ENCODE assay signal across 10 cellular contexts in the genomic region with DNA sequence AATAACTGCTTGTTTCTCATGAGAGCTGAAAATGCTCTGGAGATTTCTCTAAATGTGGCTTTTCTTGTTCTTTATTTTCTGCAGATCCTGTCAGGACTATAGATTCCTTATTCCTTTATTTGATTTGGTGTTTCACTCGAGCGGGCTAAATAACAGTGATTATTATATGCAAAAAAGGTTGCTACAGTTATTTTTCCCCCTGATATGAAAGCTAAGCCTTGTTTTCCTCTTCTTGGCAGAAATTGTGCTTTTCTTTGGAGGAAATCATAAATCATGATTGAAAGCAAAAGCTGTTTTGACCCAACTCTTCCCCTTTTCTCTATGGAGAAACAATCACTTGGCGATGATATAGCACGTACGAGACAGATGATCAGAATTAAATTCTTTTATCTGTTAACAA. TPM values are rescaled to one million over a fixed set of nuclear protein-coding genes. Genes with fewer than 3 reads are reported as not detected.
DNase-seq lines count a peak whose midpoint lies in the region; ATAC-seq, FAIRE-seq and TF ChIP-seq lines count a peak whose summit lies in the region.
"Had no signal": no experiment of that assay in that cellular context is flagged by ENCODE, and none has a peak within 500 bp of the region (broad histone marks: within the 10 kb centered on the region; RNA-seq: fewer than 3 reads in every experiment).

No MANE protein-coding gene starts in this region.

- H3K4me2 ChIP-seq in osteoblast (ENCODE audit: insufficient read depth, low read length), result peak overlapping the region; percentile 75

- no peaks in the 10 kb centered on the region for H4K20me1 ChIP-seq in osteoblast (ENCODE audit: insufficient read depth, low read length)

- no peak for ATAC-seq in left ventricle myocardium superior
- no peak for ATAC-seq in HG02798 (IDR thresholded peaks at IDR 0.05; ENCODE audit: poor library complexity, unreplicated experiment)
- ATAC-seq: T-helper 17 cell had no signal

- peak; percentile 15 for FAIRE-seq in endometrium (lab: Jason Lieb, UNC)

- H2AFZ ChIP-seq in osteoblast (ENCODE audit: low read length), result no peak overlapping the region

- H3K27me3 ChIP-seq in left ventricle myocardium inferior (ENCODE audit: low read depth) (no peaks in the 10 kb centered on the region), osteoblast (ENCODE audit: insufficient read depth, low read length) (no peaks in the 10 kb centered on the region), vagina (no peaks in the 10 kb centered on the region)

- peaks cover 100% of the 10 kb centered on the region for H3K79me2 ChIP-seq in osteoblast (ENCODE audit: insufficient read depth, low read length)

- H3K27ac ChIP-seq in left ventricle myocardium inferior (replicated peaks) (peak overlapping the region; percentile 95), osteoblast (ENCODE audit: low read depth, low read length) (peak overlapping the region; percentile 96), vagina (peak overlapping the region; percentile 77)

- DNase-seq in left ventricle myocardium inferior, result no peak
- no peak for DNase-seq in left ventricle myocardium superior
- no peak for DNase-seq in osteoblast (ENCODE audit: insufficient read length, low spot score, missing footprints)
- DNase-seq in vagina (ENCODE audit: extremely low spot score in 2 of 2), result no peak
- DNase-seq in COR-L47 (lab: John Stamatoyannopoulos, UW), result no peak
- no peak for DNase-seq in HuH-7 (ENCODE audit: low spot score)
- DNase-seq: NCI-H345, T-helper 17 cell had no signal

- intact Hi-C loops in left ventricle myocardium inferior (cut with micrococcal nuclease), result no loop called here
- intact Hi-C loops in left ventricle myocardium superior (cut with micrococcal nuclease), result no loop called here
- intact Hi-C loops in vagina (cut with DNase I), result no loop called here

- TF ChIP-seq CTCF in left ventricle myocardium inferior (IDR thresholded peaks at IDR 0.05; ENCODE audit: borderline replicate concordance) (no peak), osteoblast (IDR thresholded peaks at IDR 0.05; ENCODE audit: extremely low read depth, low read depth, low read length) (no peak), vagina (IDR thresholded peaks at IDR 0.05) (no peak)

- TF ChIP-seq POLR2A in vagina (IDR thresholded peaks at IDR 0.05), result no peak

- no peaks in the 10 kb centered on the region for H3K9me3 ChIP-seq in left ventricle myocardium inferior (replicated peaks)
- H3K9me3 ChIP-seq in osteoblast (ENCODE audit: low read depth, low read length), result no peaks in the 10 kb centered on the region
- no peaks in the 10 kb centered on the region for H3K9me3 ChIP-seq in vagina

- H3K4me3 ChIP-seq in left ventricle myocardium inferior (peak overlapping the region; percentile 47), osteoblast (ENCODE audit: insufficient read depth, low read length) (peak overlapping the region; percentile 40), vagina (no peak overlapping the region)

- H3K36me3 ChIP-seq in left ventricle myocardium inferior (no peaks in the 10 kb centered on the region), osteoblast (ENCODE audit: insufficient read depth, low read length) (peaks cover 3% of the 10 kb centered on the region), vagina (no peaks in the 10 kb centered on the region)

- H3K4me1 ChIP-seq in left ventricle myocardium inferior, result peaks cover 99% of the 10 kb centered on the region
- peaks cover 77% of the 10 kb centered on the region for H3K4me1 ChIP-seq in osteoblast (ENCODE audit: insufficient read depth, low read length)
- H3K4me1 ChIP-seq in vagina, result peaks cover 89% of the 10 kb centered on the region

RNA-seq across cellular contexts. Expression of a gene that starts 31.3 kb away (rescaled TPM):
- total RNA-seq in left ventricle myocardium inferior, result 258 TPM
- total RNA-seq in left ventricle myocardium superior, result 332 TPM
- total RNA-seq in osteoblast, result 166 and 179 TPM in 2 replicates
- 101 TPM for total RNA-seq in vagina

Comparison
In these comparisons a context has a peak if more than half of its experiments do, and no peak if none do; other contexts are left out.
1. H3K4me3 ChIP-seq: peak in left ventricle myocardium inferior (single experiment) and osteoblast (single experiment); none in vagina (0 of 2).
2. Peak in every context shown above with its lines, with median percentiles within 50 percentile points of each other: H3K27ac ChIP-seq.